ENCODE assay signal across 18 cellular contexts in the genomic region with DNA sequence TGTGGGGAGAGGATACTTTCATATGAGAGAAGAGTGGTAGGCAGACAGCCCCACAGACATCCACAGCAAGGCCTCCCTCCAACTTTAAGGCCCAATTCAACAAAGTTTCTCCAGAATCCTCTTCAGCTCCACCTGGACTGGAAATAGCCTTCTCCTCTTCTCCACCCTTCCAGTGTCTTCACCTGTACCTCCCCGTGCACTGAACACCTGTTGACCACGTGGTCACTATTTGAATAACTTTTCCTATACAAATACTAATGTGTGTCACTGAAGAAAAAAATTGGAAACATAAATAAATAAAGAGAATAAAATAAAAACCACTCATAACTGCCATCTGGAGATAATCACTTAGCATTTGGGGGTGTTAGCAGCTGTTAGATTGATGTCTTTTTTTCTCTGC. TPM values are rescaled to one million over a fixed set of nuclear protein-coding genes. Genes with fewer than 3 reads are reported as not detected.
A peak's percentile ranks its signal among the peaks of the same experiment; 100 is the strongest.
DNase-seq lines count a peak whose midpoint lies in the region; ATAC-seq and TF ChIP-seq lines count a peak whose summit lies in the region.
"Had no signal": no experiment of that assay in that cellular context is flagged by ENCODE, and none has a peak within 500 bp of the region (broad histone marks: within the 10 kb centered on the region; RNA-seq: fewer than 3 reads in every experiment).

No MANE protein-coding gene starts in this region.

- H3K4me1 ChIP-seq in heart left ventricle (peaks cover 0 to 54% (median 14%) of the 10 kb centered on the region in 12 donors), right cardiac atrium (ENCODE audit: control insufficient read depth, insufficient read depth, low read length) (peaks cover 21% of the 10 kb centered on the region), subcutaneous abdominal adipose tissue (ENCODE audit: control insufficient read depth in 5 of 5, insufficient read depth in 5 of 5, low read length in 5 of 5) (peaks cover 0 to 21% (median 5%) of the 10 kb centered on the region in 5 donors)
- H3K4me1 ChIP-seq: breast epithelium, prostate gland had no signal

- H3K27me3 ChIP-seq in heart left ventricle = no peaks in the 10 kb centered on the region
- H3K27me3 ChIP-seq in right cardiac atrium (ENCODE audit: control insufficient read depth, insufficient read depth) = no peaks in the 10 kb centered on the region
- H3K27me3 ChIP-seq in subcutaneous abdominal adipose tissue (ENCODE audit: control insufficient read depth in 5 of 5, insufficient read depth in 4 of 5, low read length in 5 of 5) = no peaks in the 10 kb centered on the region
- H3K27me3 ChIP-seq: breast epithelium, hepatocyte, testis had no signal

- no peaks in the 10 kb centered on the region for H3K36me3 ChIP-seq in heart left ventricle
- no peaks in the 10 kb centered on the region for H3K36me3 ChIP-seq in subcutaneous abdominal adipose tissue (ENCODE audit: control insufficient read depth in 5 of 5, insufficient read depth in 5 of 5, low read length in 5 of 5)
- H3K36me3 ChIP-seq: breast epithelium, prostate gland had no signal

- H3K27ac ChIP-seq in heart left ventricle = peak overlapping the region in 7 of 12 donors; percentile 23 to 94 (median 77)
- H3K27ac ChIP-seq in right cardiac atrium (ENCODE audit: low read length) = peak overlapping the region; percentile 30
- H3K27ac ChIP-seq in subcutaneous abdominal adipose tissue (ENCODE audit: low read depth, low read length) = peak overlapping the region; percentile 26
- no peak overlapping the region for H3K27ac ChIP-seq in substantia nigra (ENCODE audit: low read depth, low read length, poor library complexity, severe bottlenecking)
- H3K27ac ChIP-seq: breast epithelium, prostate gland, testis had no signal

- DNase-seq in heart left ventricle = no peak
- no peak for DNase-seq in left ventricle myocardium superior
- peak; percentile 20 for DNase-seq in NCI-H2029 (lab: John Stamatoyannopoulos, UW)
- DNase-seq in right cardiac atrium = no peak
- DNase-seq in NCI-H2171 treated with DMSO at 0.1 percent for 48 hours (lab: John Stamatoyannopoulos, UW) = no peak
- DNase-seq in cortex of kidney (lab: John Stamatoyannopoulos, UW) = no peak
- DNase-seq in substantia nigra (lab: John Stamatoyannopoulos, UW) = no peak
- DNase-seq: CD8-positive, alpha-beta T cell; dermis blood vessel endothelial cell; HFFc6; natural killer cell; NCI-H2171; testis had no signal

- TF ChIP-seq POLR2A in heart left ventricle (IDR thresholded peaks at IDR 0.05) = no peak

- intact Hi-C loops in heart left ventricle (cut with DNase I) (no loop called here), left ventricle myocardium superior (cut with micrococcal nuclease) (no loop called here), right cardiac atrium (cut with DNase I) (no loop called here)

- WGBS in heart left ventricle, 4 donors = 75 to 85% (median 82%) methylated on average over 2 of the region's 2 CpGs
- 80% methylated on average over 2 of the region's 2 CpGs for WGBS in right cardiac atrium

- H3K4me3 ChIP-seq in heart left ventricle = no peak overlapping the region
- H3K4me3 ChIP-seq in right cardiac atrium (ENCODE audit: low read length) = no peak overlapping the region
- no peak overlapping the region for H3K4me3 ChIP-seq in subcutaneous abdominal adipose tissue (ENCODE audit: low read depth in 1 of 5, low read length in 5 of 5)
- H3K4me3 ChIP-seq: breast epithelium, hepatocyte, lung, prostate gland, testis had no signal

- ATAC-seq in heart left ventricle (no peak), left ventricle myocardium superior (no peak), right cardiac atrium (no peak)
- ATAC-seq: CD8-positive, alpha-beta T cell; natural killer cell had no signal

- no peaks in the 10 kb centered on the region for H3K9me3 ChIP-seq in heart left ventricle
- H3K9me3 ChIP-seq in right cardiac atrium (ENCODE audit: control insufficient read depth, low read length) = no peaks in the 10 kb centered on the region
- no peaks in the 10 kb centered on the region for H3K9me3 ChIP-seq in subcutaneous abdominal adipose tissue (ENCODE audit: control insufficient read depth in 5 of 5, low read length in 5 of 5)
- H3K9me3 ChIP-seq: breast epithelium, prostate gland, testis had no signal

- H3K9ac ChIP-seq in subcutaneous abdominal adipose tissue (ENCODE audit: low read length in 5 of 5) = no peak overlapping the region

- no peak for TF ChIP-seq CTCF in heart left ventricle (IDR thresholded peaks at IDR 0.05)

RNA-seq across cellular contexts. Expression of gene CCNL1, which starts 52.9 kb away (rescaled TPM):
- total RNA-seq in heart left ventricle (10 to 100 TPM; 15.5 to 66.7 (median 26.8) TPM), left ventricle myocardium superior (30.7 TPM), right cardiac atrium (10 to 100 TPM; 30.1 to 60.6 (median 41.2) TPM)
- polyA plus RNA-seq in heart left ventricle (10 to 100 TPM; 19.4 to 25.3 TPM), right cardiac atrium (39.4 TPM)
